Comparison of ENCODE assay signal across 8 cellular contexts in genomic region chr10:62437696-62438095, GRCh38.
DNase-seq lines count a peak whose midpoint lies in the region; ATAC-seq and TF ChIP-seq lines count a peak whose summit lies in the region.

No MANE protein-coding gene starts in this region.

- no peaks in the 10 kb centered on the region for H3K9me3 ChIP-seq in DND-41 (ENCODE audit: insufficient read depth, low read length, severe bottlenecking)
- H3K9me3 ChIP-seq in WERI-Rb-1 (ENCODE audit: severe bottlenecking), result no peaks in the 10 kb centered on the region

- H2AFZ ChIP-seq in DND-41 (ENCODE audit: low read depth, low read length), result no peak overlapping the region

- H4K20me1 ChIP-seq in DND-41 (ENCODE audit: insufficient read depth, low read length), result no peaks in the 10 kb centered on the region

- no peak overlapping the region for H3K27ac Mint-ChIP-seq in glutamatergic neuron (ENCODE audit: unreplicated experiment)

- H3K4me1 ChIP-seq in DND-41 (ENCODE audit: insufficient read depth, low read length), result no peaks in the 10 kb centered on the region

- H3K4me1 Mint-ChIP-seq in glutamatergic neuron (ENCODE audit: low read depth, unreplicated experiment), result peaks cover 3% of the 10 kb centered on the region

- no peak overlapping the region for H3K9ac ChIP-seq in DND-41 (ENCODE audit: low read depth, low read length)

- TF ChIP-seq CTCF in DND-41 (IDR thresholded peaks at IDR 0.05; ENCODE audit: borderline replicate concordance, extremely low read depth, low read length, poor library complexity, severe bottlenecking), result peak; percentile 83
- peak; percentile 25; the same call in 1 of the 2 replicates for TF ChIP-seq CTCF in WERI-Rb-1 (IDR thresholded peaks at IDR 0.05; ENCODE audit: low read depth, low read length)
- peak; percentile 92 for TF ChIP-seq CTCF in glutamatergic neuron (IDR thresholded peaks at IDR 0.05; ENCODE audit: partially characterized antibody, unreplicated experiment)

- H3K4me3 Mint-ChIP-seq in glutamatergic neuron (ENCODE audit: unreplicated experiment), result no peak overlapping the region

- no peaks in the 10 kb centered on the region for H3K9me3 Mint-ChIP-seq in glutamatergic neuron (ENCODE audit: unreplicated experiment)

- no peak overlapping the region for H3K4me3 ChIP-seq in DND-41 (ENCODE audit: low read depth in 1 of 2, low read length in 2 of 2)
- no peak overlapping the region for H3K4me3 ChIP-seq in WERI-Rb-1 (ENCODE audit: low read depth, low read length)

- ATAC-seq in DND-41 (ENCODE audit: insufficient read depth, low read depth), result peak; percentile 77
- ATAC-seq in GM21447 (IDR thresholded peaks at IDR 0.05; ENCODE audit: unreplicated experiment), result peak; percentile 65
- ATAC-seq in HG02870 (IDR thresholded peaks at IDR 0.05; ENCODE audit: unreplicated experiment), result no peak
- ATAC-seq in GM18520 (IDR thresholded peaks at IDR 0.05; ENCODE audit: unreplicated experiment), result no peak

- no peaks in the 10 kb centered on the region for H3K36me3 Mint-ChIP-seq in glutamatergic neuron (ENCODE audit: unreplicated experiment)

- DNase-seq in DND-41 (peak; percentile 14), NCI-H146 treated with DMSO at 0.1 percent for 48 hours (lab: John Stamatoyannopoulos, UW; ENCODE audit: unreplicated experiment) (peak; percentile 39), WERI-Rb-1 (peak; percentile 9), glutamatergic neuron (no peak), putamen (ENCODE audit: low spot score) (peak; percentile 68)

- H3K79me2 ChIP-seq in DND-41 (ENCODE audit: insufficient read depth, low read length), result no peaks in the 10 kb centered on the region

- no peaks in the 10 kb centered on the region for H3K27me3 Mint-ChIP-seq in glutamatergic neuron (ENCODE audit: unreplicated experiment)

- H3K27ac ChIP-seq in DND-41 (ENCODE audit: low read length), result no peak overlapping the region
- no peak overlapping the region for H3K27ac ChIP-seq in WERI-Rb-1

- no peaks in the 10 kb centered on the region for H3K36me3 ChIP-seq in DND-41 (ENCODE audit: insufficient read depth, low read length)
- no peaks in the 10 kb centered on the region for H3K36me3 ChIP-seq in WERI-Rb-1

- H3K4me2 ChIP-seq in DND-41 (ENCODE audit: insufficient read depth, low read length), result no peak overlapping the region

- H3K27me3 ChIP-seq in DND-41 (ENCODE audit: insufficient read depth, low read length, poor library complexity) (no peaks in the 10 kb centered on the region), WERI-Rb-1 (ENCODE audit: insufficient read depth, low read depth, severe bottlenecking) (peaks cover 3% of the 10 kb centered on the region)

Comparison
In these comparisons a context has a peak if more than half of its experiments do, and no peak if none do; other contexts are left out.
1. ATAC-seq: peak in DND-41 (single experiment) and GM21447 (single experiment); none in HG02870 (single experiment) and GM18520 (single experiment).
2. CTCF ChIP-seq: peak in every context shown above with its lines; median percentile 92 in glutamatergic neuron; 83 in DND-41; 25 in WERI-Rb-1.